In the genomic region with DNA sequence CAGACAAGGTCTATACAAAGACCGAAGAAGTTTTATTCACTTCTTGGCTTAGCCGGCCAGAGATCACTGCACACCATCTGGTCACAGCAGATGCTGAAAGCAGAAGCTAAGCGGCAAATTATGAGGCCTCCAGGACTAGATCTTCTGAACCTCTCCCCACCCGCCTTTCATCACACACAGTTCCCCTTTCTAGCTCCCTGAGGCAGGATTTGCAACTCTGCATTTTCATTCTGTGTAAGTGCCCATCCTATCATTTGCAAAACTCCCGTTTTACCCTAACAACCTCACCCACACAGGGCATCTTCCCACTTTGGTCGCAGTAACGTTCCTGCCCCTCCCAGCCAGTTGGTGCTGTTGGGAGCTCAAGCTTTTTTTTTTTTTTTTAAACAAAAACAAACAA, we compare ENCODE assay signal across 8 cellular contexts. TPM values are rescaled to one million over a fixed set of nuclear protein-coding genes. Genes with fewer than 3 reads are reported as not detected.
DNase-seq lines count a peak whose midpoint lies in the region; ATAC-seq and TF ChIP-seq lines count a peak whose summit lies in the region.

No MANE protein-coding gene starts in this region.

- no peaks in the 10 kb centered on the region for H3K79me1 ChIP-seq in neuronal stem cell (ENCODE audit: low read depth, low read length)

- H3K4me2 ChIP-seq in Loucy (ENCODE audit: low read depth, low read length, poor library complexity, severe bottlenecking), result no peak overlapping the region
- H3K4me2 ChIP-seq in neuronal stem cell (ENCODE audit: insufficient read depth, low read length, poor library complexity, severe bottlenecking), result no peak overlapping the region

- H3K4me1 ChIP-seq in Loucy (ENCODE audit: insufficient read depth, low read length, poor library complexity, severe bottlenecking) (peaks cover 13% of the 10 kb centered on the region), neuronal stem cell (ENCODE audit: control insufficient read depth in 2 of 2, insufficient read depth in 1 of 2, low read depth in 1 of 2, low read length in 2 of 2) (peaks cover 0 to 3% of the 10 kb centered on the region in 2 donors)
- peaks cover 9% of the 10 kb centered on the region for H3K4me1 ChIP-seq in effector memory CD4-positive, alpha-beta T cell (ENCODE audit: control insufficient read depth, insufficient read depth, low read length, poor library complexity, severe bottlenecking)

- TF ChIP-seq CTCF in CD4-positive, alpha-beta T cell (IDR thresholded peaks at IDR 0.05), result no peak
- TF ChIP-seq CTCF in Loucy (conservative IDR thresholded peaks at IDR 0.05; ENCODE audit: low read length), result no peak

- H3K9me2 ChIP-seq in Loucy (replicated peaks; ENCODE audit: low read depth, low read length), result no peaks in the 10 kb centered on the region

- H3K27me3 Mint-ChIP-seq in CD4-positive, alpha-beta T cell, result no peaks in the 10 kb centered on the region
- H3K27me3 Mint-ChIP-seq in activated T-helper 17 cell treated with anti-CD3 and anti-CD28 coated beads, Interleukin-2, amount 50 U/mL, for 72 hours, result no peaks in the 10 kb centered on the region

- H3K36me3 Mint-ChIP-seq in CD4-positive, alpha-beta T cell (ENCODE audit: low read depth), result peaks cover 14% of the 10 kb centered on the region
- peaks cover 8% of the 10 kb centered on the region for H3K36me3 Mint-ChIP-seq in activated T-helper 17 cell treated with anti-CD3 and anti-CD28 coated beads, Interleukin-2, amount 50 U/mL, for 72 hours (ENCODE audit: low read depth)

- no peaks in the 10 kb centered on the region for H3K9me3 ChIP-seq in CD4-positive, alpha-beta T cell (ENCODE audit: control insufficient read depth, low read length)
- H3K9me3 ChIP-seq in Loucy (ENCODE audit: insufficient read depth, low read depth, low read length) (no peaks in the 10 kb centered on the region), neuronal stem cell (replicated peaks in 1 of 2; ENCODE audit: control insufficient read depth in 2 of 2, insufficient read depth in 1 of 2, low read depth in 1 of 2, low read length in 2 of 2) (peaks cover under 1 to 6% of the 10 kb centered on the region in 2 donors)
- no peaks in the 10 kb centered on the region for H3K9me3 ChIP-seq in effector memory CD4-positive, alpha-beta T cell (ENCODE audit: control insufficient read depth, low read length)

- H2BK5ac ChIP-seq in neuronal stem cell (ENCODE audit: low read length), result no peak overlapping the region

- no peak overlapping the region for H3K27ac ChIP-seq in CD4-positive, alpha-beta T cell (ENCODE audit: low read depth, low read length)
- no peak overlapping the region for H3K27ac ChIP-seq in neuronal stem cell (replicated peaks; ENCODE audit: low read length)
- no peak overlapping the region for H3K27ac ChIP-seq in effector memory CD4-positive, alpha-beta T cell (ENCODE audit: insufficient read depth, low read length, poor library complexity, severe bottlenecking)

- peaks cover 19% of the 10 kb centered on the region for H3K4me1 Mint-ChIP-seq in CD4-positive, alpha-beta T cell (ENCODE audit: low read depth)
- H3K4me1 Mint-ChIP-seq in activated T-helper 17 cell treated with anti-CD3 and anti-CD28 coated beads, Interleukin-2, amount 50 U/mL, for 72 hours, result peaks cover 11% of the 10 kb centered on the region

- no peak for ATAC-seq in CD4-positive, alpha-beta T cell (ENCODE audit: poor library complexity)
- ATAC-seq in GM21390 (IDR thresholded peaks at IDR 0.05; ENCODE audit: unreplicated experiment), result peak; percentile 34
- ATAC-seq in activated T-helper 17 cell treated with anti-CD3 and anti-CD28 coated beads, Interleukin-2, amount 50 U/mL, for 72 hours (replicated peaks), result no peak
- ATAC-seq in HG02970 (IDR thresholded peaks at IDR 0.05; ENCODE audit: low FRiP score, unreplicated experiment), result no peak

- H4K91ac ChIP-seq in neuronal stem cell (ENCODE audit: low read depth, low read length, poor library complexity), result no peak overlapping the region

- H2BK15ac ChIP-seq in neuronal stem cell (ENCODE audit: low read length), result no peak overlapping the region

- H2AK5ac ChIP-seq in neuronal stem cell (ENCODE audit: low read depth, low read length), result no peak overlapping the region

- no peak overlapping the region for H3K27ac Mint-ChIP-seq in CD4-positive, alpha-beta T cell
- H3K27ac Mint-ChIP-seq in activated T-helper 17 cell treated with anti-CD3 and anti-CD28 coated beads, Interleukin-2, amount 50 U/mL, for 72 hours, result peak overlapping the region; percentile 75

- no peak overlapping the region for H3K14ac ChIP-seq in neuronal stem cell (ENCODE audit: low read length)

- H3K9ac ChIP-seq in Loucy (ENCODE audit: low read depth, low read length, poor library complexity, severe bottlenecking) (no peak overlapping the region), neuronal stem cell (ENCODE audit: low read depth, low read length, poor library complexity) (no peak overlapping the region)

- H3K23ac ChIP-seq in neuronal stem cell (ENCODE audit: low read depth, low read length, poor library complexity), result no peak overlapping the region

- no peak for DNase-seq in CD4-positive, alpha-beta T cell
- DNase-seq in neuronal stem cell (ENCODE audit: low spot score) (no peak), NCI-H2029 (lab: John Stamatoyannopoulos, UW) (no peak)
- no peak for DNase-seq in effector memory CD4-positive, alpha-beta T cell

- peaks cover 18% of the 10 kb centered on the region for H3K79me2 ChIP-seq in Loucy (ENCODE audit: insufficient read depth, low read length)

- peaks cover 18% of the 10 kb centered on the region for H4K20me1 ChIP-seq in Loucy (ENCODE audit: insufficient read depth, low read length, poor library complexity, severe bottlenecking)

- H2BK120ac ChIP-seq in neuronal stem cell (ENCODE audit: low read depth, low read length), result no peak overlapping the region

- H3K4me3 Mint-ChIP-seq in CD4-positive, alpha-beta T cell, result peak overlapping the region; percentile 23
- H3K4me3 Mint-ChIP-seq in activated T-helper 17 cell treated with anti-CD3 and anti-CD28 coated beads, Interleukin-2, amount 50 U/mL, for 72 hours, result peak overlapping the region; percentile 54

- no peaks in the 10 kb centered on the region for H3K27me3 ChIP-seq in CD4-positive, alpha-beta T cell (ENCODE audit: control insufficient read depth, insufficient read depth, low read length)
- H3K27me3 ChIP-seq in Loucy (ENCODE audit: insufficient read depth, low read length, poor library complexity, severe bottlenecking) (no peaks in the 10 kb centered on the region), neuronal stem cell (ENCODE audit: control insufficient read depth in 3 of 3, insufficient read depth in 3 of 3, low read depth in 1 of 3, low read length in 3 of 3) (no peaks in the 10 kb centered on the region)
- no peaks in the 10 kb centered on the region for H3K27me3 ChIP-seq in effector memory CD4-positive, alpha-beta T cell (replicated peaks; ENCODE audit: control insufficient read depth, insufficient read depth, low read length, poor library complexity, severe bottlenecking)

- CTCF ChIA-PET in CD4-positive, alpha-beta T cell (lab: Charles Lee), result no interaction called here

- POLR2A ChIA-PET in CD4-positive, alpha-beta T cell (lab: Charles Lee), result interaction anchor here (0.9 kb wide), 1 partner anchor 17 kb away, joined by 3 read pairs; the partner anchor contains the start of gene MTHFD2

- no peak overlapping the region for H3K18ac ChIP-seq in neuronal stem cell (ENCODE audit: low read length)

- intact Hi-C loops in CD4-positive, alpha-beta T cell (cut with DNase I, micrococcal nuclease), result no loop called here

- no peak overlapping the region for H2BK12ac ChIP-seq in neuronal stem cell (ENCODE audit: low read length)

- no peak overlapping the region for H3K4me3 ChIP-seq in Loucy (ENCODE audit: low read length, poor library complexity, severe bottlenecking)
- H3K4me3 ChIP-seq in neuronal stem cell (ENCODE audit: low read length in 2 of 2), result no peak overlapping the region
- H3K4me3 ChIP-seq in effector memory CD4-positive, alpha-beta T cell (ENCODE audit: insufficient read depth, low read depth, low read length, poor library complexity, severe bottlenecking), result no peak overlapping the region

- H2AFZ ChIP-seq in Loucy (ENCODE audit: low read length), result peak overlapping the region; percentile 52; the same call in 1 of the 2 replicates
- peak overlapping the region; percentile 57 for H2AFZ ChIP-seq in neuronal stem cell (ENCODE audit: low read length)

- H3K9me3 Mint-ChIP-seq in CD4-positive, alpha-beta T cell, result no peaks in the 10 kb centered on the region
- H3K9me3 Mint-ChIP-seq in activated T-helper 17 cell treated with anti-CD3 and anti-CD28 coated beads, Interleukin-2, amount 50 U/mL, for 72 hours, result no peaks in the 10 kb centered on the region

- H3K36me3 ChIP-seq in Loucy (ENCODE audit: insufficient read depth, low read length), result no peaks in the 10 kb centered on the region
- H3K36me3 ChIP-seq in neuronal stem cell (replicated peaks in 1 of 2; ENCODE audit: control insufficient read depth in 2 of 2, insufficient read depth in 2 of 2, low read length in 2 of 2), result peaks cover under 1 to 6% of the 10 kb centered on the region in 2 donors
- no peaks in the 10 kb centered on the region for H3K36me3 ChIP-seq in effector memory CD4-positive, alpha-beta T cell (ENCODE audit: control insufficient read depth, insufficient read depth, low read length)

- H4K8ac ChIP-seq in neuronal stem cell (ENCODE audit: low read depth, low read length), result no peak overlapping the region

- no peaks in the 10 kb centered on the region for H3F3A ChIP-seq in Loucy (ENCODE audit: low read depth)

- no CpG with 5 or more reads among the region's 7 CpGs for WGBS in neuronal stem cell (ENCODE audit: extremely low coverage in 2 of 2, insufficient read length in 2 of 2, insufficient replicate concordance in 1 of 2), 2 donors

- no peak overlapping the region for H3K4ac ChIP-seq in neuronal stem cell (ENCODE audit: low read length)

RNA-seq across cellular contexts. Expression of gene MOB1A, which starts 3.1 kb away (rescaled TPM):
- total RNA-seq in CD4-positive, alpha-beta T cell, result 100 to 1,000 TPM; 150 to 159 TPM
- total RNA-seq in activated T-helper 17 cell treated with anti-CD3 and anti-CD28 coated beads, Interleukin-2, amount 50 U/mL, for 72 hours, result 100 to 1,000 TPM; 155 to 159 TPM
- polyA plus RNA-seq in neuronal stem cell (2013, experiment 1 of 2), result 73.6 TPM
- 76.4 TPM for polyA plus RNA-seq in neuronal stem cell (2013, experiment 2 of 2)

RNA-seq across cellular contexts. Expression of gene MTHFD2, which starts 16.7 kb away (rescaled TPM):
- total RNA-seq in CD4-positive, alpha-beta T cell, result 10 to 100 TPM; 18.6 to 21.6 TPM
- 100 to 1,000 TPM; 281 to 284 TPM for total RNA-seq in activated T-helper 17 cell treated with anti-CD3 and anti-CD28 coated beads, Interleukin-2, amount 50 U/mL, for 72 hours
- polyA plus RNA-seq in neuronal stem cell (2013, experiment 1 of 2), result 56.1 TPM
- 58.1 TPM for polyA plus RNA-seq in neuronal stem cell (2013, experiment 2 of 2)

RNA-seq across cellular contexts. Expression of gene BOLA3, which starts 34.0 kb away (rescaled TPM):
- 10 to 100 TPM; 11.4 to 12.9 TPM for total RNA-seq in CD4-positive, alpha-beta T cell
- total RNA-seq in activated T-helper 17 cell treated with anti-CD3 and anti-CD28 coated beads, Interleukin-2, amount 50 U/mL, for 72 hours, result 10 to 100 TPM; 35.7 to 51.7 TPM
- polyA plus RNA-seq in neuronal stem cell (2013, experiment 1 of 2), result 69.7 TPM
- polyA plus RNA-seq in neuronal stem cell (2013, experiment 2 of 2), result 67.9 TPM

Comparison
In these comparisons a context has a peak if more than half of its experiments do, and no peak if none do; other contexts are left out.
1. RNA of gene MTHFD2, which starts 16.7 kb away (total RNA-seq): 281 to 284 TPM in activated T-helper 17 cell treated with anti-CD3 and anti-CD28 coated beads, Interleukin-2, amount 50 U/mL, for 72 hours; 18.6 to 21.6 TPM in CD4-positive, alpha-beta T cell; every median in the first group is over 10 times any median in the second.